ENCODE assay signal across 8 cellular contexts in the genomic region with DNA sequence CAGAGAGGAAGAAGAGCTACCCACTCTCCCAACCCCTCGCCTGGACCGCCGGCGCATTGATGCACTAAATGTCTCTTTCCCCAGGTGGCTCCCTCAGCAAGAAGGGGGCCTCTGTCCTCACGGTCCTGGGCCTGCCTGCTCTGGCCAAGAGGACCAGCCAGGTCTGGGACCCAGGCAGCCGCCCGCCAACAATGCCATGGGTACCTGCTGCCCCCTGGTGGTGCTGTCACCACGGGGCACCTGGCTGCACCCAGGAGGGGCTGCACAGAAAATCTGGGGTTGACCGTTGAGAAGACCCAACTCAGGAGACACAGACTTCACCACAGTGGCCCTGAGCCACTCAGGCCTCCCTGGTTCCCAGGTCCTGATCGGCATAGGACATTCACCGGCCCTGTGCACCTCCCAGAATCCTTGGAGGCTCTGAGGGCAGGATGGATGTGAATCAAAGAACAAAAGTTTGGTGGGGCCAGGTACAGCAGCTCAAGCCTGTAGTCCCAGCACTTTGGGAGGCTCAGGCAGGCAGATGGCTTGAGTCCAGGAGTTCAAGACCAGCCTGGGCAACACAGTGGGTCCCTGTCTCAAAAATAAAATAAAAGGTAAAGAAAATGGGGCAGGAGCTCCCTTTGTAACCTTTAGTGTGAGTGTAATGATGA. TPM values are rescaled to one million over a fixed set of nuclear protein-coding genes. Genes with fewer than 3 reads are reported as not detected.
DNase-seq lines count a peak whose midpoint lies in the region; ATAC-seq and TF ChIP-seq lines count a peak whose summit lies in the region.

No MANE protein-coding gene starts in this region.

- H3K4me3 ChIP-seq in LNCaP clone FGC (ENCODE audit: low read depth, low read length) (no peak overlapping the region), cardiac muscle cell (no peak overlapping the region)

- TF ChIP-seq CTCF in LNCaP clone FGC (IDR thresholded peaks at IDR 0.05; ENCODE audit: control insufficient read depth, extremely low read depth, insufficient read depth) (peak; percentile 97), cardiac muscle cell (IDR thresholded peaks at IDR 0.05; ENCODE audit: low read depth, low read length) (peak; percentile 95)

- no peaks in the 10 kb centered on the region for H3K36me3 Mint-ChIP-seq in activated naive CD4-positive, alpha-beta T cell treated with anti-CD3 and anti-CD28 coated beads, Interleukin-2, amount 50 U/mL, for 24 hours

- H3K4me3 Mint-ChIP-seq in activated naive CD4-positive, alpha-beta T cell treated with anti-CD3 and anti-CD28 coated beads, Interleukin-2, amount 50 U/mL, for 24 hours: peak overlapping the region; percentile 72

- no peak overlapping the region for H3K27ac Mint-ChIP-seq in activated naive CD4-positive, alpha-beta T cell treated with anti-CD3 and anti-CD28 coated beads, Interleukin-2, amount 50 U/mL, for 24 hours

- peaks cover 2% of the 10 kb centered on the region for H3K27me3 Mint-ChIP-seq in activated naive CD4-positive, alpha-beta T cell treated with anti-CD3 and anti-CD28 coated beads, Interleukin-2, amount 50 U/mL, for 24 hours

- H3K27ac ChIP-seq in cardiac muscle cell: no peak overlapping the region

- peaks cover 5% of the 10 kb centered on the region for H3K4me1 ChIP-seq in cardiac muscle cell (ENCODE audit: low read depth)

- H3K4me1 Mint-ChIP-seq in activated naive CD4-positive, alpha-beta T cell treated with anti-CD3 and anti-CD28 coated beads, Interleukin-2, amount 50 U/mL, for 24 hours: peaks cover 3% of the 10 kb centered on the region

- no peaks in the 10 kb centered on the region for H3K27me3 ChIP-seq in cardiac muscle cell

- ATAC-seq in HG02610 (IDR thresholded peaks at IDR 0.05; ENCODE audit: unreplicated experiment): no peak
- no peak for ATAC-seq in GM18868 (IDR thresholded peaks at IDR 0.05; ENCODE audit: unreplicated experiment)

- no peaks in the 10 kb centered on the region for H3K36me3 ChIP-seq in cardiac muscle cell

- DNase-seq in EL (peak; percentile 70), LNCaP clone FGC (ENCODE audit: low read depth) (no peak), SW480 (ENCODE audit: low spot score) (peak; percentile 61), cardiac muscle cell (ENCODE audit: low read depth in 1 of 2, low spot score in 1 of 2) (peak; percentile 77 to 86), putamen (ENCODE audit: low spot score) (peak; percentile 50)

- no peaks in the 10 kb centered on the region for H3K9me3 Mint-ChIP-seq in activated naive CD4-positive, alpha-beta T cell treated with anti-CD3 and anti-CD28 coated beads, Interleukin-2, amount 50 U/mL, for 24 hours

- no peaks in the 10 kb centered on the region for H3K9me3 ChIP-seq in cardiac muscle cell (ENCODE audit: low read depth)

RNA-seq across cellular contexts. Expression of a gene that starts 2.4 kb away (rescaled TPM):
- 6.7 and 10.8 TPM in 2 replicates for total RNA-seq in cardiac muscle cell
- polyA plus RNA-seq in cardiac muscle cell: 15.3 and 18.3 TPM in 2 replicates

RNA-seq across cellular contexts. Expression of a gene that starts 30.8 kb away (rescaled TPM):
- 18.6 and 26.8 TPM in 2 replicates for total RNA-seq in cardiac muscle cell
- 32.3 and 40.4 TPM in 2 replicates for polyA plus RNA-seq in cardiac muscle cell
